Comparison of ENCODE assay signal across 12 cellular contexts in genomic region chr6:136696238-136696637, GRCh38.
DNase-seq lines count a peak whose midpoint lies in the region; ATAC-seq, FAIRE-seq and TF ChIP-seq lines count a peak whose summit lies in the region.
"Had no signal": no experiment of that assay in that cellular context is flagged by ENCODE, and none has a peak within 500 bp of the region (broad histone marks: within the 10 kb centered on the region; RNA-seq: fewer than 3 reads in every experiment).

No MANE protein-coding gene starts in this region.

- H3K27ac Mint-ChIP-seq in type B pancreatic cell (peak overlapping the region; percentile 79), GM23338 (no peak overlapping the region)
- no peak overlapping the region for H3K27ac Mint-ChIP-seq in stimulated activated naive B cell treated with anti-CD40 and anti-IgM and Interleukin-4, amounts not matched to agents 10 μg/mL and 1 μg/mL and 100 μg/mL, for 72 hours

- RAD21 ChIA-PET in GM12878 (lab: Charles Lee; ENCODE audit: unreplicated experiment) = interaction anchor here (3.4 kb wide), 1 partner anchor 96 kb away, joined by 10 read pairs; the partner anchor contains the start of gene MAP3K5

- 95% methylated on average over 2 of the region's 2 CpGs for WGBS in GM12878 (ENCODE audit: insufficient coverage, insufficient replicate concordance, low lambda C conversion rate, missing lambda C conversion rate)

- H3K9me2 ChIP-seq in GM23338 (ENCODE audit: insufficient read depth) = no peaks in the 10 kb centered on the region

- TF ChIP-seq EP300 in GM12878 (IDR thresholded peaks at IDR 0.05; ENCODE audit: borderline replicate concordance in 1 of 2, control insufficient read depth in 1 of 2, low read depth in 2 of 2, low read length in 2 of 2) = no peak

- H3K36me3 Mint-ChIP-seq in type B pancreatic cell = no peaks in the 10 kb centered on the region
- peaks cover 6 to 42% of the 10 kb centered on the region in 2 donors for H3K36me3 Mint-ChIP-seq in stimulated activated naive B cell treated with anti-CD40 and anti-IgM and Interleukin-4, amounts not matched to agents 10 μg/mL and 1 μg/mL and 100 μg/mL, for 72 hours
- H3K36me3 Mint-ChIP-seq in GM23338 (ENCODE audit: low read depth) = no peaks in the 10 kb centered on the region

- no peaks in the 10 kb centered on the region for H3K9me3 ChIP-seq in GM12878 (replicated peaks; ENCODE audit: control insufficient read depth, insufficient read depth, low read length)
- H3K9me3 ChIP-seq: tibial nerve had no signal

- H3K9me3 Mint-ChIP-seq in type B pancreatic cell (no peaks in the 10 kb centered on the region), GM23338 (no peaks in the 10 kb centered on the region)
- no peaks in the 10 kb centered on the region for H3K9me3 Mint-ChIP-seq in stimulated activated naive B cell treated with anti-CD40 and anti-IgM and Interleukin-4, amounts not matched to agents 10 μg/mL and 1 μg/mL and 100 μg/mL, for 72 hours

- H3K4me3 ChIP-seq in GM12878 (no peak overlapping the region), GM23338 (no peak overlapping the region)
- H3K4me3 ChIP-seq: tibial nerve had no signal

- ATAC-seq in GM12878 (no peak), left colon (peak; percentile 54), GM18861 (IDR thresholded peaks at IDR 0.05; ENCODE audit: unreplicated experiment) (no peak), GM23338 (no peak)
- no peak for ATAC-seq in stimulated activated naive B cell treated with anti-CD40 and anti-IgM and Interleukin-4, amounts not matched to agents 10 μg/mL and 1 μg/mL and 100 μg/mL, for 72 hours (replicated peaks)

- H3K4me1 ChIP-seq in GM12878 (ENCODE audit: control insufficient read depth, insufficient read depth, low read length) (no peaks in the 10 kb centered on the region), GM23338 (ENCODE audit: insufficient read depth) (no peaks in the 10 kb centered on the region)

- CTCF ChIA-PET in GM12878 (lab: Yijun Ruan, JAX) = interaction anchor here (1.0 to 1.3 kb wide), 2 partner anchors 10 to 52 kb away, joined by 4 to 5 read pairs; no protein-coding TSS in a partner anchor

- no peak overlapping the region for H3K9ac ChIP-seq in GM12878 (ENCODE audit: control insufficient read depth, insufficient read depth, low read length)

- FAIRE-seq in GM12878 (lab: Jason Lieb, UNC) = peak; percentile 47
- FAIRE-seq: GM18507, TTC549 had no signal

- H2AFZ ChIP-seq in GM12878 (ENCODE audit: control insufficient read depth, low read depth, low read length) (no peak overlapping the region), GM23338 (no peak overlapping the region)

- no peaks in the 10 kb centered on the region for H4K20me1 ChIP-seq in GM12878 (ENCODE audit: control insufficient read depth, insufficient read depth)
- H4K20me1 ChIP-seq in GM23338 (replicated peaks; ENCODE audit: insufficient read depth) = no peaks in the 10 kb centered on the region

- H3K4me1 Mint-ChIP-seq in type B pancreatic cell (ENCODE audit: unreplicated experiment) (peaks cover 11% of the 10 kb centered on the region), GM23338 (no peaks in the 10 kb centered on the region)
- H3K4me1 Mint-ChIP-seq in stimulated activated naive B cell treated with anti-CD40 and anti-IgM and Interleukin-4, amounts not matched to agents 10 μg/mL and 1 μg/mL and 100 μg/mL, for 72 hours = peaks cover 3 to 6% of the 10 kb centered on the region in 2 donors

- intact Hi-C loops in GM12878 (cut with micrococcal nuclease; ENCODE audit: unreplicated experiment) = no loop called here
- intact Hi-C loops in left colon (cut with DNase I, micrococcal nuclease) = no loop called here

- no TSS peak for BruUV-seq in GM12878 (replicated peaks; lab: Mats Ljungman, UMichigan)

- peaks cover 0 to 42% of the 10 kb centered on the region in 2 experiments for H3K36me3 ChIP-seq in GM12878 (ENCODE audit: control insufficient read depth in 2 of 2, insufficient read depth in 2 of 2, low read length in 1 of 2)
- no peaks in the 10 kb centered on the region for H3K36me3 ChIP-seq in GM23338 (ENCODE audit: insufficient read depth)

- H3K27me3 ChIP-seq in GM12878 (replicated peaks in 1 of 2; ENCODE audit: control insufficient read depth in 2 of 2, insufficient read depth in 2 of 2, low read length in 1 of 2) (no peaks in the 10 kb centered on the region), GM23338 (ENCODE audit: insufficient read depth) (no peaks in the 10 kb centered on the region)
- H3K27me3 ChIP-seq: tibial nerve had no signal

- H3F3A ChIP-seq in GM23338 (replicated peaks; ENCODE audit: low read depth) = no peaks in the 10 kb centered on the region

- no peak for TF ChIP-seq POLR2A in GM12878 (IDR thresholded peaks at IDR 0.05; ENCODE audit: low read depth, low read length)

- H3K4me3 Mint-ChIP-seq in type B pancreatic cell = no peak overlapping the region
- no peak overlapping the region for H3K4me3 Mint-ChIP-seq in stimulated activated naive B cell treated with anti-CD40 and anti-IgM and Interleukin-4, amounts not matched to agents 10 μg/mL and 1 μg/mL and 100 μg/mL, for 72 hours
- no peak overlapping the region for H3K4me3 Mint-ChIP-seq in GM23338

- H3K79me2 ChIP-seq in GM12878 (ENCODE audit: control insufficient read depth, insufficient read depth, low read length) (peaks cover 13% of the 10 kb centered on the region), GM23338 (replicated peaks; ENCODE audit: insufficient read depth) (no peaks in the 10 kb centered on the region)

- POLR2A ChIA-PET in GM12878 (lab: Charles Lee) = no interaction called here

- DNase-seq in SHP77 (lab: John Stamatoyannopoulos, UW) (peak; percentile 6 to 24), SHP77 treated with DMSO at 0.1 percent for 48 hours (lab: John Stamatoyannopoulos, UW) (no peak), GM12878 (ENCODE audit: low read depth, low spot score) (no peak), left colon (no peak), type B pancreatic cell (ENCODE audit: extremely low spot score, unreplicated experiment) (no peak), GM23338 (ENCODE audit: low spot score) (no peak)
- no peak for DNase-seq in stimulated activated naive B cell treated with anti-CD40 and anti-IgM and Interleukin-4, amounts not matched to agents 10 μg/mL and 1 μg/mL and 100 μg/mL, for 72 hours

- H3K27ac ChIP-seq in GM12878 (ENCODE audit: control insufficient read depth, insufficient read depth) (no peak overlapping the region), GM23338 (ENCODE audit: low read depth) (no peak overlapping the region)
- H3K27ac ChIP-seq: RWPE1, tibial nerve had no signal

- TF ChIP-seq CTCF in GM12878 (IDR thresholded peaks at IDR 0.05 in 2 of 3, conservative IDR thresholded peaks at IDR 0.05 in 1 of 3; ENCODE audit: control insufficient read depth in 2 of 3, extremely low read depth in 1 of 3, insufficient read depth in 1 of 3, low read depth in 3 of 3, low read length in 3 of 3) = no peak
- no peak for TF ChIP-seq CTCF in type B pancreatic cell (conservative IDR thresholded peaks at IDR 0.05)
- TF ChIP-seq CTCF in GM23338 (conservative IDR thresholded peaks at IDR 0.05; ENCODE audit: low read depth in 2 of 2) = no peak

- in situ Hi-C loops in GM12878 (cut with MboI) = no loop called here

- H3K27me3 Mint-ChIP-seq in type B pancreatic cell = no peaks in the 10 kb centered on the region
- H3K27me3 Mint-ChIP-seq in stimulated activated naive B cell treated with anti-CD40 and anti-IgM and Interleukin-4, amounts not matched to agents 10 μg/mL and 1 μg/mL and 100 μg/mL, for 72 hours = no peaks in the 10 kb centered on the region
- no peaks in the 10 kb centered on the region for H3K27me3 Mint-ChIP-seq in GM23338 (ENCODE audit: insufficient read depth, low read depth, poor library complexity)

- no peak for TF ChIP-seq RAD21 in GM12878 (IDR thresholded peaks at IDR 0.05; ENCODE audit: insufficient read depth, low read depth, low read length)

- SMC1A ChIA-PET in GM12878 (lab: Charles Lee; ENCODE audit: uncharacterized antibody, unreplicated experiment) = interaction anchor here (1.0 to 1.6 kb wide), 6 partner anchors 52 to 96 kb away, joined by 3 to 7 read pairs (median 3); partner anchors contain the start of gene MAP3K5

- H3K4me2 ChIP-seq in GM12878 (ENCODE audit: control insufficient read depth, insufficient read depth) = no peak overlapping the region
- H3K4me2 ChIP-seq in GM23338 = no peak overlapping the region

TF ChIP-seq in GM12878, 131 proteins besides CTCF, POLR2A, EP300 and RAD21 (continues in another document):
- TF ChIP-seq NFXL1 (IDR thresholded peaks at IDR 0.05; ENCODE audit: borderline replicate concordance) (no peak), ZNF207 (IDR thresholded peaks at IDR 0.05; ENCODE audit: borderline replicate concordance) (no peak)
- TF ChIP-seq, protein P1, sequence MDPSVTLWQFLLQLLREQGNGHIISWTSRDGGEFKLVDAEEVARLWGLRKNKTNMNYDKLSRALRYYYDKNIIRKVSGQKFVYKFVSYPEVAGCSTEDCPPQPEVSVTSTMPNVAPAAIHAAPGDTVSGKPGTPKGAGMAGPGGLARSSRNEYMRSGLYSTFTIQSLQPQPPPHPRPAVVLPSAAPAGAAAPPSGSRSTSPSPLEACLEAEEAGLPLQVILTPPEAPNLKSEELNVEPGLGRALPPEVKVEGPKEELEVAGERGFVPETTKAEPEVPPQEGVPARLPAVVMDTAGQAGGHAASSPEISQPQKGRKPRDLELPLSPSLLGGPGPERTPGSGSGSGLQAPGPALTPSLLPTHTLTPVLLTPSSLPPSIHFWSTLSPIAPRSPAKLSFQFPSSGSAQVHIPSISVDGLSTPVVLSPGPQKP (IDR thresholded peaks at IDR 0.05; ENCODE audit: low read depth, low read length) = no peak

TF ChIP-seq in GM23338, 12 proteins besides CTCF, POLR2A, EP300 and RAD21 (continues in another document):
- TF ChIP-seq, protein P2, sequence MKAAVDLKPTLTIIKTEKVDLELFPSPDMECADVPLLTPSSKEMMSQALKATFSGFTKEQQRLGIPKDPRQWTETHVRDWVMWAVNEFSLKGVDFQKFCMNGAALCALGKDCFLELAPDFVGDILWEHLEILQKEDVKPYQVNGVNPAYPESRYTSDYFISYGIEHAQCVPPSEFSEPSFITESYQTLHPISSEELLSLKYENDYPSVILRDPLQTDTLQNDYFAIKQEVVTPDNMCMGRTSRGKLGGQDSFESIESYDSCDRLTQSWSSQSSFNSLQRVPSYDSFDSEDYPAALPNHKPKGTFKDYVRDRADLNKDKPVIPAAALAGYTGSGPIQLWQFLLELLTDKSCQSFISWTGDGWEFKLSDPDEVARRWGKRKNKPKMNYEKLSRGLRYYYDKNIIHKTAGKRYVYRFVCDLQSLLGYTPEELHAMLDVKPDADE (IDR thresholded peaks at IDR 0.05) = no peak
- TF ChIP-seq CREB1 (CRISPR knock-in tag; IDR thresholded peaks at IDR 0.05; ENCODE audit: low read depth) = no peak
- TF ChIP-seq EZH2 (IDR thresholded peaks at IDR 0.05; ENCODE audit: low read depth, unreplicated experiment) = no peak
- TF ChIP-seq JUNB (IDR thresholded peaks at IDR 0.05; ENCODE audit: unreplicated experiment) = no peak
- no peak for TF ChIP-seq EZH2phosphoT487 (IDR thresholded peaks at IDR 0.05; ENCODE audit: unreplicated experiment)

Comparison
In these comparisons a context has a peak if more than half of its experiments do, and no peak if none do; other contexts are left out.
1. DNase-seq: peak in SHP77 (2 of 2); none in SHP77 treated with DMSO at 0.1 percent for 48 hours (single experiment), GM12878 (single experiment), left colon (0 of 2), type B pancreatic cell (single experiment), stimulated activated naive B cell treated with anti-CD40 and anti-IgM and Interleukin-4, amounts not matched to agents 10 μg/mL and 1 μg/mL and 100 μg/mL, for 72 hours (single experiment) and GM23338 (single experiment).